8 cellular contexts compared by ENCODE assay signal in the genomic region with DNA sequence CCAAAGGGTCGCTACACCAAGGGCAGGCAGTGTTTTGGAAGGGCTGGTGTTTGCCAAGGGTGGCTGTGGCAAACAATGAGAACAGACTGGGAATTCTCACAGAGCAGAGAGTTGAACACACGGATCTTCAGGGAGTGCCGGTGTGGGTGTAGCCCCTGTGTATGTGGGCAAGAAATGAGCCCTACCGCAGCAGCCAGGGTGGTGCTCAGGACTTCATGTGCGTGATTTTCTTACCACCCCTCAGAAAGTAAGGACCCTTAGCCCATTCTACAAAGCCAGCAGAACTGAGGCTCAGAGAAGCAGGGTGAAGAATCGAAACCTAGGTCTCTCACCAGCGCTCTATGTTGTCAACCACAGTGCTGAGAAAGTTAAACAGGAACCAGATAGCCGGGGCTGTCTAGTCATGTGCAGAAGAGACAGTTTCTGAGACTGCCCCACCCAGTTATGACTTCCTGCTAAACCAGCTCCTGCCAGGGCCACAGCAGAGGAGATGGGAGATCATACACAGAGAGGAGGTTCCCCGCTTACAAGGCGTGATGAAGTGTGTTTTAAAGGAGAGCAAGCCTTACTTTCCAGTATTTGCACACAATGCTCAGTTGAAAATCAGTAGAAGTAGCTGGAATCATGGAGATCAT. TPM values are rescaled to one million over a fixed set of nuclear protein-coding genes. Genes with fewer than 3 reads are reported as not detected.
DNase-seq lines count a peak whose midpoint lies in the region; ATAC-seq and TF ChIP-seq lines count a peak whose summit lies in the region.

No MANE protein-coding gene starts in this region.

- H3K4me3 Mint-ChIP-seq in activated CD8-positive, alpha-beta memory T cell treated with anti-CD3 and anti-CD28 coated beads, Interleukin-2, amount 10 ng/mL, durations not matched to agents 7 days and 5 days = peak overlapping the region; percentile 75

- DNase-seq in GM10248 (ENCODE audit: extremely low spot score) (peak; percentile 84), HFF-Myc (ENCODE audit: extremely low read depth, low read depth) (peak; percentile 7), MV-4-11 (lab: John Stamatoyannopoulos, UW) (peak; percentile 89), foreskin melanocyte (peak; percentile 42), spleen (peak; percentile 85), cerebellum (ENCODE audit: low spot score) (no peak), SHP77 treated with DMSO at 0.1 percent for 48 hours (lab: John Stamatoyannopoulos, UW) (no peak)
- DNase-seq in activated CD8-positive, alpha-beta memory T cell treated with anti-CD3 and anti-CD28 coated beads, Interleukin-2, amount 10 ng/mL, durations not matched to agents 7 days and 5 days = peak; percentile 90

- H3K36me3 Mint-ChIP-seq in activated CD8-positive, alpha-beta memory T cell treated with anti-CD3 and anti-CD28 coated beads, Interleukin-2, amount 10 ng/mL, durations not matched to agents 7 days and 5 days = peaks cover 5% of the 10 kb centered on the region

- TF ChIP-seq CTCF in GM10248 (IDR thresholded peaks at IDR 0.05; ENCODE audit: control extremely low read depth, extremely low read depth, low read depth, missing control alignments) = no peak
- no peak for TF ChIP-seq CTCF in HFF-Myc (IDR thresholded peaks at IDR 0.05; ENCODE audit: low read depth, low read length, missing control alignments)
- TF ChIP-seq CTCF in spleen (IDR thresholded peaks at IDR 0.05 in 8 of 11, conservative IDR thresholded peaks at IDR 0.05 in 3 of 11) = no peak

- peaks cover 0 to 31% (median 10%) of the 10 kb centered on the region in 6 donors for H3K36me3 ChIP-seq in spleen

- H3K9me3 ChIP-seq in spleen = no peaks in the 10 kb centered on the region

- POLR2A ChIA-PET in GM10248 (lab: Yijun Ruan, JAX) = interaction anchor here (1.0 kb wide), 1 partner anchor 22 kb away, joined by 3 read pairs; the partner anchor contains the start of gene MORC3

- H3K4me3 ChIP-seq in HFF-Myc (replicated peaks; ENCODE audit: low read depth, low read length) (no peak overlapping the region), spleen (peak overlapping the region in 5 of 8 donors; percentile 4 to 58 (median 9))

- no peaks in the 10 kb centered on the region for H3K27me3 ChIP-seq in spleen (replicated peaks in 1 of 7)

- peak overlapping the region; percentile 82 to 96 (median 88) for H3K27ac ChIP-seq in spleen

- H3K4me1 ChIP-seq in spleen = peaks cover 0 to 46% (median 27%) of the 10 kb centered on the region in 6 donors

- CTCF ChIA-PET in GM10248 (lab: Yijun Ruan, JAX) = interaction anchor here (1.1 to 2.3 kb wide), 3 partner anchors 15 to 148 kb away, joined by 3 to 4 read pairs (median 4); no protein-coding TSS in a partner anchor
- CTCF ChIA-PET in activated CD8-positive, alpha-beta memory T cell treated with anti-CD3 and anti-CD28 coated beads, Interleukin-2, amount 10 ng/mL, durations not matched to agents 7 days and 5 days (lab: Charles Lee) = interaction anchor here (0.8 to 5.4 kb wide), 6 partner anchors 9 to 162 kb away, joined by 4 to 40 read pairs (median 6); partner anchors contain the start of gene MORC3

- H3K9me3 Mint-ChIP-seq in activated CD8-positive, alpha-beta memory T cell treated with anti-CD3 and anti-CD28 coated beads, Interleukin-2, amount 10 ng/mL, durations not matched to agents 7 days and 5 days (ENCODE audit: low read depth) = no peaks in the 10 kb centered on the region

- H3K27me3 Mint-ChIP-seq in activated CD8-positive, alpha-beta memory T cell treated with anti-CD3 and anti-CD28 coated beads, Interleukin-2, amount 10 ng/mL, durations not matched to agents 7 days and 5 days = no peaks in the 10 kb centered on the region

- peak; percentile 100 for ATAC-seq in activated CD8-positive, alpha-beta memory T cell treated with anti-CD3 and anti-CD28 coated beads, Interleukin-2, amount 10 ng/mL, durations not matched to agents 7 days and 5 days

- 22 to 28% (median 27%) methylated on average over 10 of the region's 10 CpGs for WGBS in spleen, 5 donors

- no peak for TF ChIP-seq POLR2A in spleen (IDR thresholded peaks at IDR 0.05)

- peaks cover 37% of the 10 kb centered on the region for H3K4me1 Mint-ChIP-seq in activated CD8-positive, alpha-beta memory T cell treated with anti-CD3 and anti-CD28 coated beads, Interleukin-2, amount 10 ng/mL, durations not matched to agents 7 days and 5 days

- H3K27ac Mint-ChIP-seq in activated CD8-positive, alpha-beta memory T cell treated with anti-CD3 and anti-CD28 coated beads, Interleukin-2, amount 10 ng/mL, durations not matched to agents 7 days and 5 days = peak overlapping the region; percentile 96

- intact Hi-C loops in spleen (cut with DNase I; ENCODE audit: low total_unique reads) = no loop called here

RNA-seq across cellular contexts. Expression of gene MORC3, which starts 21.9 kb away (rescaled TPM):
- total RNA-seq in activated CD8-positive, alpha-beta memory T cell treated with anti-CD3 and anti-CD28 coated beads, Interleukin-2, amount 10 ng/mL, durations not matched to agents 7 days and 5 days = 10 to 100 TPM; 25.6 to 30.5 TPM
- 10 to 100 TPM; 45.1 to 57.6 (median 52.6) TPM for total RNA-seq in spleen
- polyA plus RNA-seq in spleen = 10 to 100 TPM; 14.8 to 18.1 (median 15.5) TPM
- total RNA-seq in cerebellum = 72.5 TPM

Comparison
In these comparisons a context has a peak if more than half of its experiments do, and no peak if none do; other contexts are left out.
1. DNase-seq: peak in GM10248 (single experiment), HFF-Myc (single experiment), MV-4-11 (single experiment), activated CD8-positive, alpha-beta memory T cell treated with anti-CD3 and anti-CD28 coated beads, Interleukin-2, amount 10 ng/mL, durations not matched to agents 7 days and 5 days (single experiment), foreskin melanocyte (single experiment) and spleen (single experiment); none in cerebellum (single experiment) and SHP77 treated with DMSO at 0.1 percent for 48 hours (single experiment).